29 cellular contexts compared by ENCODE assay signal in the genomic region with DNA sequence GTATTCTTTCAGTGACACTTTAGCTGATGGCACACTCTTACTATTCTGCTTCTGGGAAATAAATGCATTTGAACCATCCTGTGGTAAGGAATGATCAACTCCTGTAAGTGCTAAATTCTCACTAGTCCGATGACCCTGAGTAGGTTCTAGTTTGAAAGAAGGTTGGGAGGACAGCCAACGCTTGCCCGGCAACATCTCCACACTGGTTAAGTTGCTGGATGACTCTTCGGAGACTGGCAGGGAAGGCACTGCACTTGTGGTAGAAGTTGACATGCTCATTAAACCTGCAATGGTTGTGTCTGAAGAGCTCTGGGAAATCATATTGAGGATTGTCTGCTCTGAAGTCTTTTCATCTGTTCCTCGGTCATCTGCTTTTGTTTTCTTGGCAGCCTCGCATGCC.
"Had no signal": no experiment of that assay in that cellular context is flagged by ENCODE, and none has a peak within 500 bp of the region (broad histone marks: within the 10 kb centered on the region; RNA-seq: fewer than 3 reads in every experiment).

No MANE protein-coding gene starts in this region.

- H3K27ac Mint-ChIP-seq: activated CD4-positive, alpha-beta memory T cell treated with anti-CD3 and anti-CD28 coated beads, Interleukin-2, amount 10 ng/mL, durations not matched to agents 7 days and 5 days; activated CD4-positive, alpha-beta T cell treated with anti-CD3 and anti-CD28 coated beads, Interleukin-2, amount 10 ng/mL, durations not matched to agents 7 days and 5 days; activated naive CD4-positive, alpha-beta T cell treated with anti-CD3 and anti-CD28 coated beads for 36 hours; activated naive CD4-positive, alpha-beta T cell treated with anti-CD3 and anti-CD28 coated beads, Interleukin-2, amount 50 U/mL, for 24 hours; activated naive CD8-positive, alpha-beta T cell treated with anti-CD3 and anti-CD28 coated beads for 36 hours; activated naive CD8-positive, alpha-beta T cell treated with anti-CD3 and anti-CD28 coated beads, Interleukin-2, amount 50 U/mL, for 24 hours; activated T-helper 1 cell treated with anti-CD3 and anti-CD28 coated beads, Interleukin-12 subunit alpha, Interleukin-12 subunit beta, Interleukin-2, Interleukin-4 antibody, amounts not matched to agents 30 ng/mL and 10 ng/mL and 1 ng/mL, durations not matched to agents 14 hours and 24 hours and 36 hours; activated T-helper 2 cell treated with anti-CD3 and anti-CD28 coated beads, Interferon-gamma antibody, Interleukin-2, Interleukin-4, amounts not matched to agents 10 μg/mL and 5 μg/mL and 100 μg/mL, durations not matched to agents 14 hours and 24 hours and 36 hours had no signal

- DNase-seq: activated CD4-positive, alpha-beta memory T cell treated with anti-CD3 and anti-CD28 coated beads, Interleukin-2, amount 10 ng/mL, durations not matched to agents 7 days and 5 days; activated CD4-positive, alpha-beta T cell treated with anti-CD3 and anti-CD28 coated beads for 1 hour; activated CD4-positive, alpha-beta T cell treated with anti-CD3 and anti-CD28 coated beads for 4 hours; activated CD4-positive, alpha-beta T cell treated with anti-CD3 and anti-CD28 coated beads, Interleukin-2, amount 10 ng/mL, durations not matched to agents 7 days and 5 days; activated CD4-positive, alpha-beta T cell treated with anti-CD3 and anti-CD28 coated beads, Interleukin-2, amount 50 U/mL, for 4 hours; activated CD8-positive, alpha-beta memory T cell treated with anti-CD3 and anti-CD28 coated beads, Interleukin-2, amount 50 U/mL, for 48 hours; activated effector memory CD4-positive, alpha-beta T cell treated with anti-CD3 and anti-CD28 coated beads, Interleukin-2, amount 50 U/mL, for 16 hours; activated naive CD4-positive, alpha-beta T cell treated with anti-CD3 and anti-CD28 coated beads for 36 hours; activated naive CD8-positive, alpha-beta T cell treated with anti-CD3 and anti-CD28 coated beads for 36 hours; activated naive CD8-positive, alpha-beta T cell treated with anti-CD3 and anti-CD28 coated beads, Interleukin-2, amount 50 U/mL, for 24 hours; activated T-cell treated with anti-CD3 and anti-CD28 coated beads, Interleukin-2, amount 50 U/mL, for 48 hours; adrenal gland; amygdala; aorta; body of pancreas; caudate nucleus; cortex of kidney; dermis blood vessel endothelial cell; effector CD4-positive, alpha-beta T cell; effector memory CD8-positive, alpha-beta T cell; esophagus squamous epithelium; foreskin melanocyte; heart left ventricle; T-helper 1 cell; T-helper 2 cell had no signal

- ATAC-seq: activated naive CD8-positive, alpha-beta T cell treated with anti-CD3 and anti-CD28 coated beads, Interleukin-2, amount 50 U/mL, for 24 hours; body of pancreas; effector memory CD8-positive, alpha-beta T cell; heart left ventricle; WTC11 had no signal

- H3K4me1 Mint-ChIP-seq: activated naive CD8-positive, alpha-beta T cell treated with anti-CD3 and anti-CD28 coated beads, Interleukin-2, amount 50 U/mL, for 24 hours; WTC11 had no signal

- H3K27me3 Mint-ChIP-seq: activated CD4-positive, alpha-beta memory T cell treated with anti-CD3 and anti-CD28 coated beads, Interleukin-2, amount 10 ng/mL, durations not matched to agents 7 days and 5 days; activated CD4-positive, alpha-beta T cell treated with anti-CD3 and anti-CD28 coated beads, Interleukin-2, amount 10 ng/mL, durations not matched to agents 7 days and 5 days; activated naive CD4-positive, alpha-beta T cell treated with anti-CD3 and anti-CD28 coated beads, Interleukin-2, amount 50 U/mL, for 24 hours; activated naive CD8-positive, alpha-beta T cell treated with anti-CD3 and anti-CD28 coated beads for 36 hours; activated naive CD8-positive, alpha-beta T cell treated with anti-CD3 and anti-CD28 coated beads, Interleukin-2, amount 50 U/mL, for 24 hours; effector memory CD8-positive, alpha-beta T cell had no signal

- H3K4me3 Mint-ChIP-seq: activated CD4-positive, alpha-beta memory T cell treated with anti-CD3 and anti-CD28 coated beads, Interleukin-2, amount 10 ng/mL, durations not matched to agents 7 days and 5 days; activated CD4-positive, alpha-beta T cell treated with anti-CD3 and anti-CD28 coated beads, Interleukin-2, amount 10 ng/mL, durations not matched to agents 7 days and 5 days; activated naive CD4-positive, alpha-beta T cell treated with anti-CD3 and anti-CD28 coated beads for 36 hours; activated naive CD4-positive, alpha-beta T cell treated with anti-CD3 and anti-CD28 coated beads, Interleukin-2, amount 50 U/mL, for 24 hours; activated naive CD8-positive, alpha-beta T cell treated with anti-CD3 and anti-CD28 coated beads for 36 hours; activated naive CD8-positive, alpha-beta T cell treated with anti-CD3 and anti-CD28 coated beads, Interleukin-2, amount 50 U/mL, for 24 hours; activated T-helper 1 cell treated with anti-CD3 and anti-CD28 coated beads, Interleukin-12 subunit alpha, Interleukin-12 subunit beta, Interleukin-2, Interleukin-4 antibody, amounts not matched to agents 30 ng/mL and 10 ng/mL and 1 ng/mL, durations not matched to agents 14 hours and 24 hours and 36 hours; effector memory CD8-positive, alpha-beta T cell; WTC11 had no signal

- H3K9me3 Mint-ChIP-seq: activated CD4-positive, alpha-beta memory T cell treated with anti-CD3 and anti-CD28 coated beads, Interleukin-2, amount 10 ng/mL, durations not matched to agents 7 days and 5 days; activated CD4-positive, alpha-beta T cell treated with anti-CD3 and anti-CD28 coated beads, Interleukin-2, amount 10 ng/mL, durations not matched to agents 7 days and 5 days; activated naive CD4-positive, alpha-beta T cell treated with anti-CD3 and anti-CD28 coated beads for 36 hours; activated naive CD4-positive, alpha-beta T cell treated with anti-CD3 and anti-CD28 coated beads, Interleukin-2, amount 50 U/mL, for 24 hours; activated naive CD8-positive, alpha-beta T cell treated with anti-CD3 and anti-CD28 coated beads for 36 hours; activated naive CD8-positive, alpha-beta T cell treated with anti-CD3 and anti-CD28 coated beads, Interleukin-2, amount 50 U/mL, for 24 hours; activated T-helper 1 cell treated with anti-CD3 and anti-CD28 coated beads, Interleukin-12 subunit alpha, Interleukin-12 subunit beta, Interleukin-2, Interleukin-4 antibody, amounts not matched to agents 30 ng/mL and 10 ng/mL and 1 ng/mL, durations not matched to agents 14 hours and 24 hours and 36 hours; activated T-helper 2 cell treated with anti-CD3 and anti-CD28 coated beads, Interferon-gamma antibody, Interleukin-2, Interleukin-4, amounts not matched to agents 10 μg/mL and 5 μg/mL and 100 μg/mL, durations not matched to agents 14 hours and 24 hours and 36 hours; effector memory CD8-positive, alpha-beta T cell; WTC11 had no signal
